Comparison of ENCODE assay signal across 8 cellular contexts in the genomic region with DNA sequence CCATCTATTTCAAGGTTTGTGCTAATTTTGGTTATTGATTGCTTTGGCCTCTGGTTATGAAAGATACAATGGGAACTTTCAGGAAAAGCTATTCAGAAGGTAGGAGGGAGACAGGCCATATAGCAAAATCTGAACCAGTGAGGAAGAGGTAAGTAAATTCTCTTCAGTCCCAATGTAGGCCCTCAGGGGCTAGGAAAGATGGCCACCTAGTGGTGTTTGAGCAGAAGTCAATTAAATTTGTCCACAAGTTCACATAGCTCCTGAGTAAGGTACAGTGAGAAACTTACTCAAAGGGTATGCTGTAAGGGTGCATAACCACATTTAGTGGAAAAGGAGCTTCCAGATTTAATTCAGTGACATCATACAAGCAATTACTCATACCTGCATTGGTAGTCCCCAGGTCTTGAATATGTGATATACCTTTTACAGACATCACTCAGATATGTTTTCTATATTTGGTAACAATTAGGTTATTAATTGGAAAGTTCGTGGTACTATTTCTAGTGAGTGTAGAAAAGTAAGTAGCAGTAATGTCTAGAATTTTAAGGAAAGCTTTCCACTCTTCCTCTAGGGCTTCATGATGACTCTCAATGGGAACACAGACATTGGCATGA. TPM values are rescaled to one million over a fixed set of nuclear protein-coding genes. Genes with fewer than 3 reads are reported as not detected.
A peak's percentile ranks its signal among the peaks of the same experiment; 100 is the strongest.
DNase-seq lines count a peak whose midpoint lies in the region; ATAC-seq, FAIRE-seq and TF ChIP-seq lines count a peak whose summit lies in the region.

No MANE protein-coding gene starts in this region.

- H3K36me3 Mint-ChIP-seq in chondrocyte (ENCODE audit: low read depth) = no peaks in the 10 kb centered on the region

- no peaks in the 10 kb centered on the region for H3K27me3 Mint-ChIP-seq in chondrocyte (ENCODE audit: low read depth)

- TF ChIP-seq POLR2A in A549 (IDR thresholded peaks at IDR 0.05; ENCODE audit: low read length) = no peak
- TF ChIP-seq POLR2A in HCT116 (IDR thresholded peaks at IDR 0.05; ENCODE audit: borderline replicate concordance, extremely low read depth, insufficient read depth, insufficient read length) = no peak

- intact Hi-C loops in HCT116 (cut with micrococcal nuclease) = loop anchor here (1.0 to 10.0 kb wide), 4 partner anchors 146 to 1300 kb away; no protein-coding TSS in a partner anchor
- intact Hi-C loops in Panc1 (cut with micrococcal nuclease; ENCODE audit: unreplicated experiment) = loop anchor here (2.0 to 5.0 kb wide), 2 partner anchors 150 to 260 kb away; no protein-coding TSS in a partner anchor
- intact Hi-C loops in left lung (cut with DNase I) = loop anchor here in 1 of 2 donors (10.0 kb wide), 2 partner anchors 142 to 262 kb away; no protein-coding TSS in a partner anchor
- intact Hi-C loops in aorta (cut with DNase I) = loop anchor here (1.0 to 5.0 kb wide), 3 partner anchors 146 to 260 kb away; no protein-coding TSS in a partner anchor

- H3K9ac ChIP-seq in HCT116 (ENCODE audit: low read length) = no peak overlapping the region
- H3K9ac ChIP-seq in Loucy (ENCODE audit: low read depth, low read length, poor library complexity, severe bottlenecking) = no peak overlapping the region

- TF ChIP-seq RAD21 in A549 (conservative IDR thresholded peaks at IDR 0.05 in 1 of 2, IDR thresholded peaks at IDR 0.05 in 1 of 2) (peak; percentile 62 to 68), HCT116 (IDR thresholded peaks at IDR 0.05; ENCODE audit: low read depth) (peak; percentile 88)

- ATAC-seq in A549 = peak; percentile 85 to 92
- peak; percentile 96 for ATAC-seq in HCT116
- ATAC-seq in Panc1 = peak; percentile 76
- ATAC-seq in left lung = peak; percentile 93
- ATAC-seq in aorta (ENCODE audit: low FRiP score) = peak; percentile 85

- no peaks in the 10 kb centered on the region for H3K9me3 Mint-ChIP-seq in chondrocyte (ENCODE audit: low read depth)

- H3K27ac Mint-ChIP-seq in chondrocyte (ENCODE audit: unreplicated experiment) = peak overlapping the region; percentile 5

- H3K9me3 ChIP-seq in A549 (no peaks in the 10 kb centered on the region), HCT116 (ENCODE audit: control insufficient read depth in 1 of 2, insufficient read depth in 1 of 2, low read depth in 1 of 2, low read length in 2 of 2) (no peaks in the 10 kb centered on the region), Loucy (ENCODE audit: insufficient read depth, low read depth, low read length) (no peaks in the 10 kb centered on the region), Panc1 (ENCODE audit: control insufficient read depth, insufficient read depth, low read depth, low read length) (no peaks in the 10 kb centered on the region), left lung (no peaks in the 10 kb centered on the region), aorta (ENCODE audit: control insufficient read depth, low read length) (no peaks in the 10 kb centered on the region)

- no peak overlapping the region for H3K4me2 ChIP-seq in A549
- H3K4me2 ChIP-seq in HCT116 (ENCODE audit: low read length) = no peak overlapping the region
- no peak overlapping the region for H3K4me2 ChIP-seq in Loucy (ENCODE audit: low read depth, low read length, poor library complexity, severe bottlenecking)

- TF ChIP-seq CTCF in A549 (IDR thresholded peaks at IDR 0.05) (peak; percentile 61), GM12864 (IDR thresholded peaks at IDR 0.05; ENCODE audit: low read depth, low read length, missing control alignments) (peak; percentile 75), HCT116 (IDR thresholded peaks at IDR 0.05 in 2 of 3, conservative IDR thresholded peaks at IDR 0.05 in 1 of 3; ENCODE audit: borderline replicate concordance in 1 of 3, insufficient read depth in 1 of 3, low read depth in 2 of 3, low read length in 2 of 3) (peak; percentile 71 to 78 (median 75)), Loucy (conservative IDR thresholded peaks at IDR 0.05; ENCODE audit: low read length) (peak; percentile 88), Panc1 (IDR thresholded peaks at IDR 0.05) (peak; percentile 69), chondrocyte (IDR thresholded peaks at IDR 0.05) (peak; percentile 94), left lung (IDR thresholded peaks at IDR 0.05) (peak; percentile 43 to 66)

- H3F3A ChIP-seq in Loucy (ENCODE audit: low read depth) = no peaks in the 10 kb centered on the region

- TF ChIP-seq EP300 in A549 (IDR thresholded peaks at IDR 0.05) = no peak

- peak; percentile 43 to 60 for DNase-seq in A549 (ENCODE audit: low read depth in 1 of 2, low spot score in 1 of 2)
- DNase-seq in GM12864 (ENCODE audit: low read depth) = peak; percentile 26
- peak; percentile 42 for DNase-seq in HCT116 (ENCODE audit: low read depth, low spot score)
- DNase-seq in Panc1 (ENCODE audit: low read depth, low spot score) = peak; percentile 36
- DNase-seq in chondrocyte (ENCODE audit: low spot score) = no peak
- DNase-seq in left lung = no peak
- DNase-seq in aorta = peak in 1 of 2 donors; percentile 49

- no peaks in the 10 kb centered on the region for H3K27me3 ChIP-seq in HCT116 (ENCODE audit: insufficient read depth, low read length)
- no peaks in the 10 kb centered on the region for H3K27me3 ChIP-seq in Loucy (ENCODE audit: insufficient read depth, low read length, poor library complexity, severe bottlenecking)
- H3K27me3 ChIP-seq in Panc1 (ENCODE audit: control insufficient read depth, insufficient read depth, low read length) = no peaks in the 10 kb centered on the region
- no peaks in the 10 kb centered on the region for H3K27me3 ChIP-seq in left lung
- no peaks in the 10 kb centered on the region for H3K27me3 ChIP-seq in aorta (ENCODE audit: control insufficient read depth in 1 of 2, insufficient read depth in 2 of 2, low read length in 1 of 2)

- POLR2A ChIA-PET in A549 (lab: Yijun Ruan, JAX) = no interaction called here
- POLR2A ChIA-PET in HCT116 (lab: Charles Lee) = interaction anchor here (1.0 kb wide), 1 partner anchor 87 kb away, joined by 3 read pairs; the partner anchor contains the start of gene FMO4
- POLR2A ChIA-PET in Panc1 (lab: Charles Lee) = no interaction called here

- WGBS in A549 (ENCODE audit: missing lambda C conversion rate) = 2% methylated on average over 1 of the region's 1 CpG
- 36 to 47% methylated on average over 1 of the region's 1 CpG for WGBS in aorta, 2 donors

- RAD21 ChIA-PET in HCT116 (lab: Charles Lee; ENCODE audit: low non-redundant PET in 1 of 2, low total read pairs in 2 of 2, uncharacterized antibody in 2 of 2, unreplicated experiment in 2 of 2) = interaction anchor here (0.6 to 1.2 kb wide), 4 partner anchors 146 to 260 kb away, joined by 3 to 6 read pairs (median 4); no protein-coding TSS in a partner anchor

- no peak overlapping the region for H3K4me3 ChIP-seq in A549
- H3K4me3 ChIP-seq in GM12864 (ENCODE audit: low read depth, low read length) = no peak overlapping the region
- H3K4me3 ChIP-seq in HCT116 (replicated peaks in 1 of 2; ENCODE audit: low read depth in 1 of 2, low read length in 2 of 2) = no peak overlapping the region
- no peak overlapping the region for H3K4me3 ChIP-seq in Loucy (ENCODE audit: low read length, poor library complexity, severe bottlenecking)
- H3K4me3 ChIP-seq in Panc1 (ENCODE audit: low read depth in 2 of 2, low read length in 2 of 2) = no peak overlapping the region
- no peak overlapping the region for H3K4me3 ChIP-seq in left lung
- no peak overlapping the region for H3K4me3 ChIP-seq in aorta (ENCODE audit: low read length in 2 of 2)

- CTCF ChIA-PET in A549 (lab: Yijun Ruan, JAX) (interaction anchor here (0.9 to 3.3 kb wide), 23 partner anchors 9 to 298 kb away, joined by 3 to 24 read pairs (median 4); partner anchors contain the start of gene FMO4), HCT116 (lab: Charles Lee) (interaction anchor here (0.6 to 2.9 kb wide), 20 partner anchors 9 to 1325 kb away, joined by 3 to 75 read pairs (median 3); partner anchors contain the start of genes FMO3 and FMO4), Panc1 (lab: Charles Lee) (interaction anchor here (0.9 to 1.3 kb wide), 3 partner anchors 87 to 260 kb away, joined by 4 to 5 read pairs (median 4); partner anchors contain the start of gene FMO4)

- H3K36me3 ChIP-seq in HCT116 (ENCODE audit: control insufficient read depth in 1 of 2, insufficient read depth in 2 of 2, low read length in 2 of 2) = no peaks in the 10 kb centered on the region
- no peaks in the 10 kb centered on the region for H3K36me3 ChIP-seq in Loucy (ENCODE audit: insufficient read depth, low read length)
- H3K36me3 ChIP-seq in Panc1 (ENCODE audit: control insufficient read depth, insufficient read depth, low read length) = no peaks in the 10 kb centered on the region
- H3K36me3 ChIP-seq in left lung = no peaks in the 10 kb centered on the region
- H3K36me3 ChIP-seq in aorta (ENCODE audit: control insufficient read depth in 1 of 2, insufficient read depth in 2 of 2, low read length in 1 of 2) = no peaks in the 10 kb centered on the region

- H4K20me1 ChIP-seq in HCT116 (ENCODE audit: insufficient read depth) (no peaks in the 10 kb centered on the region), Loucy (ENCODE audit: insufficient read depth, low read length, poor library complexity, severe bottlenecking) (no peaks in the 10 kb centered on the region)

- H3K4me3 Mint-ChIP-seq in chondrocyte (ENCODE audit: unreplicated experiment) = no peak overlapping the region

- H3K27ac ChIP-seq in A549 (no peak overlapping the region), HCT116 (ENCODE audit: low read depth, low read length) (no peak overlapping the region), Panc1 (ENCODE audit: low read length) (no peak overlapping the region), left lung (no peak overlapping the region), aorta (ENCODE audit: low read depth in 1 of 2, low read length in 2 of 2) (no peak overlapping the region)

- in situ Hi-C loops in Panc1 (cut with HindIII; ENCODE audit: low pct_unique_long_range_greater_than_20kb, low sequenced_read_pairs) = no loop called here

- H3K79me2 ChIP-seq in HCT116 (ENCODE audit: insufficient read depth, low read length) = no peaks in the 10 kb centered on the region
- no peaks in the 10 kb centered on the region for H3K79me2 ChIP-seq in Loucy (ENCODE audit: insufficient read depth, low read length)

- H3K9me2 ChIP-seq in HCT116 (ENCODE audit: insufficient read depth) = no peaks in the 10 kb centered on the region; the same call in 1 of the 2 replicates
- no peaks in the 10 kb centered on the region for H3K9me2 ChIP-seq in Loucy (replicated peaks; ENCODE audit: low read depth, low read length)

- FAIRE-seq in A549 (lab: Jason Lieb, UNC) = peak; percentile 7

- H3K4me1 ChIP-seq in A549 = no peaks in the 10 kb centered on the region
- no peaks in the 10 kb centered on the region for H3K4me1 ChIP-seq in HCT116 (ENCODE audit: control insufficient read depth in 1 of 2, insufficient read depth in 2 of 2, low read length in 2 of 2)
- no peaks in the 10 kb centered on the region for H3K4me1 ChIP-seq in Loucy (ENCODE audit: insufficient read depth, low read length, poor library complexity, severe bottlenecking)
- H3K4me1 ChIP-seq in Panc1 (ENCODE audit: control insufficient read depth, insufficient read depth, low read length) = no peaks in the 10 kb centered on the region
- no peaks in the 10 kb centered on the region for H3K4me1 ChIP-seq in left lung
- peaks cover 0 to 2% of the 10 kb centered on the region in 2 donors for H3K4me1 ChIP-seq in aorta (ENCODE audit: control insufficient read depth in 1 of 2, insufficient read depth in 2 of 2, low read length in 2 of 2)

- peaks cover 46% of the 10 kb centered on the region for H3K4me1 Mint-ChIP-seq in chondrocyte (ENCODE audit: low read depth)

- BruUV-seq in HCT116 (replicated peaks; lab: Mats Ljungman, UMichigan) = no TSS peak
- no TSS peak for BruUV-seq in Panc1 (replicated peaks; lab: Mats Ljungman, UMichigan)

- H2AFZ ChIP-seq in HCT116 (ENCODE audit: low read depth, low read length, poor library complexity, severe bottlenecking) (no peak overlapping the region), Loucy (ENCODE audit: low read length) (no peak overlapping the region)

RNA-seq across cellular contexts. Expression of gene FMO1, which starts 21.4 kb away (rescaled TPM):
- polyA plus RNA-seq in A549 (2011; rRNA removed) (not detected in 2 replicates), A549 (2017; fragmentation: RNase III; extraction: RNeasy Plus Mini Kit Qiagen cat#74134 plus additional on column Dnase treatment) (not detected in 3 replicates), aorta (under 1 TPM in 1 of 2 donors, not detected in 1; 0.28 TPM)
- not detected in 2 replicates for polyA plus RNA-seq in A549 (2012; cell fraction: cytosol; rRNA removed)
- not detected in 2 replicates for polyA plus RNA-seq in A549 (2012; cell fraction: nucleus; rRNA removed)
- polyA minus RNA-seq in A549 (2011; rRNA and poly(A)+ RNA removed) = not detected in 2 replicates
- total RNA-seq in HCT116 (2021; ENCODE audit: unreplicated experiment) (not detected), Panc1 (2021; ENCODE audit: unreplicated experiment) (not detected), chondrocyte (0.65 to 3.5 TPM (median 0.87 TPM) in 3 replicates), left lung (1 to 10 TPM; 1.9 to 2.7 TPM), aorta (1 to 10 TPM in 1 of 2 donors, under 1 TPM in 1; 0.81 to 7.3 TPM)
- polyA plus RNA-seq in HCT116 (2012) = 0.03 TPM in 1 of 2 replicates, not detected in the other
- polyA plus RNA-seq in Panc1 (2012; ENCODE audit: insufficient read length) = not detected

RNA-seq across cellular contexts. Expression of gene FMO2, which starts 41.8 kb away (rescaled TPM):
- not detected in 2 replicates for polyA plus RNA-seq in A549 (2011; rRNA removed)
- polyA plus RNA-seq in A549 (2012; cell fraction: cytosol; rRNA removed) = not detected in 2 replicates
- not detected in 2 replicates for polyA plus RNA-seq in A549 (2012; cell fraction: nucleus; rRNA removed)
- not detected in 3 replicates for polyA plus RNA-seq in A549 (2017; fragmentation: RNase III; extraction: RNeasy Plus Mini Kit Qiagen cat#74134 plus additional on column Dnase treatment)
- not detected in 2 replicates for polyA minus RNA-seq in A549 (2011; rRNA and poly(A)+ RNA removed)
- 0.30 TPM for total RNA-seq in HCT116 (2021; ENCODE audit: unreplicated experiment)
- not detected in 2 replicates for polyA plus RNA-seq in HCT116 (2012)
- 0.08 TPM for total RNA-seq in Panc1 (2021; ENCODE audit: unreplicated experiment)
- not detected for polyA plus RNA-seq in Panc1 (2012; ENCODE audit: insufficient read length)
- 0.24 to 0.87 TPM (median 0.55 TPM) in 3 replicates for total RNA-seq in chondrocyte
- 10 to 100 TPM; 33.9 to 63.4 TPM for total RNA-seq in left lung
- total RNA-seq in aorta = 100 to 1,000 TPM; 183 to 213 TPM
- 100 to 1,000 TPM; 157 to 232 TPM for polyA plus RNA-seq in aorta

Comparison
In these comparisons a context has a peak if more than half of its experiments do, and no peak if none do; other contexts are left out.
1. DNase-seq: peak in A549 (2 of 2), GM12864 (single experiment), HCT116 (single experiment) and Panc1 (single experiment); none in chondrocyte (single experiment) and left lung (0 of 2).
2. RNA of gene FMO2, which starts 41.8 kb away (total RNA-seq): 183 to 213 TPM in aorta and 33.9 to 63.4 TPM in left lung; 0.24 to 0.87 TPM in chondrocyte, 0.30 TPM in HCT116 (single experiment) and 0.08 TPM in Panc1 (single experiment); every median in the first group is over 10 times any median in the second.
3. Of the 6 proteins assayed by ChIP-seq in both A549 and HCT116: peak only in A549: none; only in HCT116: none; in both: CTCF and RAD21; in neither: 4.
4. Peak in every context shown above with its lines, with median percentiles within 50 percentile points of each other: ATAC-seq and CTCF ChIP-seq.